In genomic region chr19:46317339-46317738, GRCh38 we compare ENCODE assay signal across 19 cellular contexts. TPM values are rescaled to one million over a fixed set of nuclear protein-coding genes. Genes with fewer than 3 reads are reported as not detected.
"Had no signal": no experiment of that assay in that cellular context is flagged by ENCODE, and none has a peak within 500 bp of the region (broad histone marks: within the 10 kb centered on the region; RNA-seq: fewer than 3 reads in every experiment).

No MANE protein-coding gene starts in this region.

- H3K27ac ChIP-seq: lower lobe of right lung, thyroid gland had no signal

- H3K9me3 ChIP-seq: lower lobe of right lung, thyroid gland had no signal

- H3K27me3 ChIP-seq: thyroid gland had no signal

- DNase-seq: activated CD4-positive, alpha-beta T cell treated with anti-CD3 and anti-CD28 coated beads for 1 hour; activated gamma-delta T cell treated with Interleukin-2 at 50 U/mL for 16 hours; activated naive CD8-positive, alpha-beta T cell treated with anti-CD3 and anti-CD28 coated beads, Interleukin-2, amount 10 ng/mL, durations not matched to agents 7 days and 5 days; activated T-cell treated with anti-CD3 and anti-CD28 coated beads, Interleukin-2, amount 50 U/mL, for 1 hour; amniotic stem cell; cerebellar nuclear complex; cortex of kidney; foreskin fibroblast; immature natural killer cell; lower lobe of right lung; naive thymus-derived CD4-positive, alpha-beta T cell; retina; stimulated activated CD4-positive, alpha-beta T cell treated with anti-CD3 and anti-CD28 coated beads, Interleukin-2, amount 100 ng/mL, for 48 hours; stimulated activated CD8-positive, alpha-beta memory T cell treated with anti-CD3 and anti-CD28 coated beads, Interleukin-4, amount 100 ng/mL, for 48 hours; stimulated activated naive CD4-positive, alpha-beta T cell; T-helper 1 cell; thyroid gland had no signal

- H3K27ac Mint-ChIP-seq: activated naive CD8-positive, alpha-beta T cell treated with anti-CD3 and anti-CD28 coated beads, Interleukin-2, amount 10 ng/mL, durations not matched to agents 7 days and 5 days; immature natural killer cell; progenitor cell of endocrine pancreas had no signal

- H3K4me3 Mint-ChIP-seq: activated naive CD8-positive, alpha-beta T cell treated with anti-CD3 and anti-CD28 coated beads, Interleukin-2, amount 10 ng/mL, durations not matched to agents 7 days and 5 days; immature natural killer cell; naive thymus-derived CD4-positive, alpha-beta T cell had no signal

- H3K4me3 ChIP-seq: lower lobe of right lung, thyroid gland had no signal

- H3K4me1 Mint-ChIP-seq: activated naive CD8-positive, alpha-beta T cell treated with anti-CD3 and anti-CD28 coated beads, Interleukin-2, amount 10 ng/mL, durations not matched to agents 7 days and 5 days; immature natural killer cell; naive thymus-derived CD4-positive, alpha-beta T cell had no signal

- H3K36me3 Mint-ChIP-seq: activated naive CD8-positive, alpha-beta T cell treated with anti-CD3 and anti-CD28 coated beads, Interleukin-2, amount 10 ng/mL, durations not matched to agents 7 days and 5 days; immature natural killer cell; naive thymus-derived CD4-positive, alpha-beta T cell had no signal

- H3K9me3 Mint-ChIP-seq: activated naive CD8-positive, alpha-beta T cell treated with anti-CD3 and anti-CD28 coated beads, Interleukin-2, amount 10 ng/mL, durations not matched to agents 7 days and 5 days; immature natural killer cell had no signal

- H3K27me3 Mint-ChIP-seq: activated naive CD8-positive, alpha-beta T cell treated with anti-CD3 and anti-CD28 coated beads, Interleukin-2, amount 10 ng/mL, durations not matched to agents 7 days and 5 days; progenitor cell of endocrine pancreas had no signal

- ATAC-seq: left lobe of liver; lower lobe of right lung; naive thymus-derived CD4-positive, alpha-beta T cell had no signal

- H3K4me1 ChIP-seq: lower lobe of right lung, thyroid gland had no signal

RNA-seq across cellular contexts. Expression of gene HIF3A, which starts 20.5 kb away (rescaled TPM):
- total RNA-seq: activated naive CD8-positive, alpha-beta T cell treated with anti-CD3 and anti-CD28 coated beads, Interleukin-2, amount 10 ng/mL, durations not matched to agents 7 days and 5 days; naive thymus-derived CD4-positive, alpha-beta T cell had no signal
